ENCODE assay signal across 8 cellular contexts in the genomic region with DNA sequence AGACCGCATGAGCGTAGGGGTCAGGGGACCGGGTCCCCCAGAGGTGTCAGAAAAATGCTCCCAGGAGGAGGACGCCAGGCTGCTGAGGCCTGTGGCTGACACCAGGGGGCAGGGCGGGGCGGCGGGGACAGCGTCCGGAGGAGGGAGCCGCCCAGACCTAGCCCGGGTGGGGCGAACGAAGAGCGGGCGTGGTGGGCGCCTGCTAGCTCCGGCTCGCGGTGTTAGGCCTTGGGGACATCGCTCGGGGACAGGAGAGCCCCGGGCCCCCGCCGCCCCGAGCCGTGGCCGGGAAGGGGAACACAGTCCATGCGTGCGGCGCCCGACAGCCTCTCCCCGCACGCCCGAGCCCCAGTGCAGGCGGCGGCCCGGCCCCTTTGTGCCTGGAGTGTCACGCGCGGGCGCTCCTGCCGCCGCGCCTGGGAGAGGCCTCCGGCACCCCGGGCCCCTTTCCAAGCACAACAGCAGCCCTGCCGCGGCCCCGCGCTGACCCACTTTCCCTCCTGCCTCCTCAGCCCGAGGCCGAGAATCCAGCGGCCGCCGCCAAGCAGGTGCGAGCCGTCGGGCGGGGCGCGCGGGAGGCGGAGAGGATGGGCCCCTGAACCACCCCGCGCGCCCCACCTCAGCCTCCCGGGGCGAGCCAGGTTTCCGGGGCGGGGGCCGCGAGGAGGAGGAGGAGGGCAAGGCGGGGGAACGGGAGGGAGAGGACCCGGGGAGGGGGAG.
DNase-seq lines count a peak whose midpoint lies in the region; ATAC-seq and TF ChIP-seq lines count a peak whose summit lies in the region.

No MANE protein-coding gene starts in this region.

- peak overlapping the region; percentile 78 for H3K27ac Mint-ChIP-seq in activated CD4-positive, alpha-beta memory T cell treated with anti-CD3 and anti-CD28 coated beads, Interleukin-2, amount 10 ng/mL, durations not matched to agents 7 days and 5 days

- CTCF ChIA-PET in activated CD4-positive, alpha-beta memory T cell treated with anti-CD3 and anti-CD28 coated beads, Interleukin-2, amount 10 ng/mL, durations not matched to agents 7 days and 5 days (lab: Charles Lee), result interaction anchor here (0.6 to 2.1 kb wide), 22 partner anchors 9 to 275 kb away, joined by 3 to 24 read pairs (median 5); partner anchors contain the start of gene KLF13

- H3K9me3 Mint-ChIP-seq in activated CD4-positive, alpha-beta memory T cell treated with anti-CD3 and anti-CD28 coated beads, Interleukin-2, amount 10 ng/mL, durations not matched to agents 7 days and 5 days, result peaks cover 8% of the 10 kb centered on the region

- peaks cover 47% of the 10 kb centered on the region for H3K4me1 Mint-ChIP-seq in activated CD4-positive, alpha-beta memory T cell treated with anti-CD3 and anti-CD28 coated beads, Interleukin-2, amount 10 ng/mL, durations not matched to agents 7 days and 5 days

- DNase-seq in AG09319 (ENCODE audit: extremely low read depth, low read depth) (no peak), NCI-H510A treated with DMSO at 0.1 percent for 48 hours (lab: John Stamatoyannopoulos, UW) (peak; percentile 48), ecto neural progenitor cell (ENCODE audit: low spot score) (peak; percentile 86), lung microvascular endothelial cell (ENCODE audit: low read depth in 2 of 2) (peak; percentile 56 to 68)
- peak; percentile 85 for DNase-seq in activated CD4-positive, alpha-beta memory T cell treated with anti-CD3 and anti-CD28 coated beads, Interleukin-2, amount 10 ng/mL, durations not matched to agents 7 days and 5 days
- DNase-seq in stimulated activated CD8-positive, alpha-beta memory T cell treated with anti-CD3 and anti-CD28 coated beads, Interleukin-12 subunit alpha, Interleukin-12 subunit beta, amount 100 ng/mL, for 1 hour (ENCODE audit: low read depth), result peak; percentile 70

- peak overlapping the region; percentile 78 for H3K4me3 Mint-ChIP-seq in activated CD4-positive, alpha-beta memory T cell treated with anti-CD3 and anti-CD28 coated beads, Interleukin-2, amount 10 ng/mL, durations not matched to agents 7 days and 5 days

- no peaks in the 10 kb centered on the region for H3K27me3 Mint-ChIP-seq in activated CD4-positive, alpha-beta memory T cell treated with anti-CD3 and anti-CD28 coated beads, Interleukin-2, amount 10 ng/mL, durations not matched to agents 7 days and 5 days

- peaks cover 5% of the 10 kb centered on the region for H3K36me3 Mint-ChIP-seq in activated CD4-positive, alpha-beta memory T cell treated with anti-CD3 and anti-CD28 coated beads, Interleukin-2, amount 10 ng/mL, durations not matched to agents 7 days and 5 days (ENCODE audit: low read depth)

- ATAC-seq in GM18873 (IDR thresholded peaks at IDR 0.05; ENCODE audit: low FRiP score, unreplicated experiment) (peak; percentile 63), HG03135 (IDR thresholded peaks at IDR 0.05; ENCODE audit: unreplicated experiment) (peak; percentile 79)

- peak; percentile 79 for TF ChIP-seq CTCF in AG09319 (IDR thresholded peaks at IDR 0.05; ENCODE audit: low read depth, low read length)

- POLR2A ChIA-PET in activated CD4-positive, alpha-beta memory T cell treated with anti-CD3 and anti-CD28 coated beads, Interleukin-2, amount 10 ng/mL, durations not matched to agents 7 days and 5 days (lab: Charles Lee), result interaction anchor here (0.6 to 7.5 kb wide), 26 partner anchors 9 to 273 kb away, joined by 3 to 62 read pairs (median 4); partner anchors contain the start of genes KLF13 and MTMR10
